Comparison of ENCODE assay signal across 8 cellular contexts in genomic region chr10:95242581-95243317, GRCh38. TPM values are rescaled to one million over a fixed set of nuclear protein-coding genes. Genes with fewer than 3 reads are reported as not detected.
DNase-seq lines count a peak whose midpoint lies in the region; ATAC-seq and TF ChIP-seq lines count a peak whose summit lies in the region.

No MANE protein-coding gene starts in this region.

- no peak overlapping the region for H3K4me3 ChIP-seq in fibroblast of the aortic adventitia (ENCODE audit: low read depth, low read length)

- TF ChIP-seq CTCF in fibroblast of the aortic adventitia (IDR thresholded peaks at IDR 0.05; ENCODE audit: insufficient read depth, low read length) = peak; percentile 75

- peak; percentile 32 for DNase-seq in NCI-H82 (lab: John Stamatoyannopoulos, UW)
- no peak for DNase-seq in NCI-H82 treated with DMSO at 0.1 percent for 48 hours (lab: John Stamatoyannopoulos, UW; ENCODE audit: unreplicated experiment)
- DNase-seq in HS-5 (ENCODE audit: low read depth) = peak; percentile 22
- peak; percentile 28 for DNase-seq in T1000 (lab: John Stamatoyannopoulos, UW)
- DNase-seq in fibroblast of the aortic adventitia (ENCODE audit: low read depth) = peak; percentile 75
- peak; percentile 51 for DNase-seq in retina
- no peak for DNase-seq in UCSD-AML1 (lab: John Stamatoyannopoulos, UW; ENCODE audit: unreplicated experiment)

- no peak for ATAC-seq in HG03280 (IDR thresholded peaks at IDR 0.05; ENCODE audit: unreplicated experiment)

RNA-seq across cellular contexts. Expression of gene PDLIM1, which starts 48.1 kb away (rescaled TPM):
- total RNA-seq in fibroblast of the aortic adventitia (ENCODE audit: low replicate concordance) = 13.5 and 30.0 TPM in 2 replicates

RNA-seq across cellular contexts. Expression of gene ACSM6, which starts 48.7 kb away (rescaled TPM):
- not detected in 2 replicates for total RNA-seq in fibroblast of the aortic adventitia (ENCODE audit: low replicate concordance)

Comparison
In these comparisons a context has a peak if more than half of its experiments do, and no peak if none do; other contexts are left out.
1. DNase-seq: peak in NCI-H82 (single experiment), HS-5 (single experiment), T1000 (single experiment), fibroblast of the aortic adventitia (single experiment) and retina (single experiment); none in NCI-H82 treated with DMSO at 0.1 percent for 48 hours (single experiment) and UCSD-AML1 (single experiment).